11 cellular contexts compared by ENCODE assay signal in the genomic region with DNA sequence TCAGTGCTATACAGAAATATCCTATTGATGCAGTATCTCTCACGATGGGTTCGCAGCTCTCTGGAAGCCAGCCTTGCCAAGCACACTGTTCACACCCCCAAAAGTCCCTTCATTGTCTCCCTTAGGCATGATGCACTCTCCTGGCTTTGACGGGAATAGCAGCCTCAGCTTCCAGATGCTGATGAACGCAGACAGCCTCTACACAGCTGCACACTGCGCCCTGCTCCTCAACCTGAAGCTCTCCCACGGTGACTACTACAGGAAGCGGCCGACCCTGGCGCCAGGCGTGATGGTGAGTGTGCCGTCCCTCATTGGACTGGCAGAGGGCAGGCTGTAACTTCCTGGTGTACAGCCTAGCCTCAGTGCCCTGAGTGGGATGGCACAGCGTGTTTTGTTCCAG.
DNase-seq lines count a peak whose midpoint lies in the region; ATAC-seq and TF ChIP-seq lines count a peak whose summit lies in the region.
"Had no signal": no experiment of that assay in that cellular context is flagged by ENCODE, and none has a peak within 500 bp of the region (broad histone marks: within the 10 kb centered on the region; RNA-seq: fewer than 3 reads in every experiment).

No MANE protein-coding gene starts in this region.

- no peaks in the 10 kb centered on the region for H3F3A ChIP-seq in GM23248 (ENCODE audit: insufficient read depth)

- ATAC-seq in Panc1 (peak; percentile 90), HG03025 (IDR thresholded peaks at IDR 0.05; ENCODE audit: low FRiP score, unreplicated experiment) (no peak)

- H3K4me2 ChIP-seq in GM23248 (ENCODE audit: unreplicated experiment) (no peak overlapping the region), osteoblast (ENCODE audit: insufficient read depth, low read length) (no peak overlapping the region)

- intact Hi-C loops in Panc1 (cut with micrococcal nuclease; ENCODE audit: unreplicated experiment): no loop called here

- H3K4me1 ChIP-seq in GM23248 (ENCODE audit: insufficient read depth) (no peaks in the 10 kb centered on the region), Panc1 (ENCODE audit: control insufficient read depth, insufficient read depth, low read length) (no peaks in the 10 kb centered on the region), osteoblast (ENCODE audit: insufficient read depth, low read length) (no peaks in the 10 kb centered on the region)

- no peaks in the 10 kb centered on the region for H3K9me3 ChIP-seq in GM23248 (ENCODE audit: low read depth)
- no peaks in the 10 kb centered on the region for H3K9me3 ChIP-seq in Panc1 (ENCODE audit: control insufficient read depth, insufficient read depth, low read depth, low read length)
- no peaks in the 10 kb centered on the region for H3K9me3 ChIP-seq in osteoblast (ENCODE audit: low read depth, low read length)

- DNase-seq in GM23248 (peak; percentile 62), Panc1 (ENCODE audit: low read depth, low spot score) (no peak), foreskin fibroblast (peak in 1 of 2 donors; percentile 38), osteoblast (ENCODE audit: insufficient read length, low spot score, missing footprints) (no peak), MV-4-11 (lab: John Stamatoyannopoulos, UW) (no peak), SW 1271 (lab: John Stamatoyannopoulos, UW) (no peak), NOMO-1 (lab: John Stamatoyannopoulos, UW; ENCODE audit: unreplicated experiment in 2 of 2) (no peak)
- DNase-seq: activated CD4-positive, alpha-beta T cell treated with anti-CD3 and anti-CD28 coated beads, Interleukin-2, amount 50 U/mL, for 1 hour; stimulated activated CD4-positive, alpha-beta T cell treated with anti-CD3 and anti-CD28 coated beads, Interleukin-4, amount 100 ng/mL, for 1 hour had no signal

- H3K9ac ChIP-seq in GM23248: no peak overlapping the region

- H3K27me3 ChIP-seq in GM23248 (replicated peaks; ENCODE audit: insufficient read depth): no peaks in the 10 kb centered on the region
- H3K27me3 ChIP-seq in Panc1 (ENCODE audit: control insufficient read depth, insufficient read depth, low read length): no peaks in the 10 kb centered on the region
- peaks cover 6% of the 10 kb centered on the region for H3K27me3 ChIP-seq in osteoblast (ENCODE audit: insufficient read depth, low read length)

- BruUV-seq in Panc1 (replicated peaks; lab: Mats Ljungman, UMichigan): no TSS peak

- WGBS in GM23248 (ENCODE audit: low coverage in 1 of 2, low lambda C conversion rate in 2 of 2, missing lambda C conversion rate in 2 of 2), 2 experiments: 16 to 19% methylated on average over 12 of the region's 12 CpGs

- no peaks in the 10 kb centered on the region for H3K9me2 ChIP-seq in GM23248 (ENCODE audit: insufficient read depth)

- H4K20me1 ChIP-seq in GM23248 (ENCODE audit: insufficient read depth) (no peaks in the 10 kb centered on the region), osteoblast (ENCODE audit: insufficient read depth, low read length) (no peaks in the 10 kb centered on the region)

- no peak overlapping the region for H3K27ac ChIP-seq in GM23248
- no peak overlapping the region for H3K27ac ChIP-seq in Panc1 (ENCODE audit: low read length)
- no peak overlapping the region for H3K27ac ChIP-seq in osteoblast (ENCODE audit: low read depth, low read length)
- H3K27ac ChIP-seq: epithelial cell of prostate had no signal

- no peak overlapping the region for H3K4me3 ChIP-seq in GM23248
- H3K4me3 ChIP-seq in Panc1 (ENCODE audit: low read depth in 2 of 2, low read length in 2 of 2): no peak overlapping the region
- no peak overlapping the region for H3K4me3 ChIP-seq in foreskin fibroblast (ENCODE audit: low read depth in 1 of 2, low read length in 2 of 2)
- H3K4me3 ChIP-seq in osteoblast (ENCODE audit: insufficient read depth, low read length): no peak overlapping the region

- H2AFZ ChIP-seq in GM23248 (no peak overlapping the region), osteoblast (ENCODE audit: low read length) (no peak overlapping the region)

- TF ChIP-seq CTCF in Panc1 (IDR thresholded peaks at IDR 0.05) (peak; percentile 61), foreskin fibroblast (IDR thresholded peaks at IDR 0.05; ENCODE audit: low read depth, low read length) (peak; percentile 6), osteoblast (IDR thresholded peaks at IDR 0.05; ENCODE audit: extremely low read depth, low read depth, low read length) (peak; percentile 32)

- POLR2A ChIA-PET in Panc1 (lab: Charles Lee): no interaction called here

- H3K79me2 ChIP-seq in GM23248 (ENCODE audit: insufficient read depth) (no peaks in the 10 kb centered on the region), osteoblast (ENCODE audit: insufficient read depth, low read length) (no peaks in the 10 kb centered on the region)

- in situ Hi-C loops in GM23248 (cut with MboI) (no loop called here), Panc1 (cut with HindIII; ENCODE audit: low pct_unique_long_range_greater_than_20kb, low sequenced_read_pairs) (no loop called here)

- H3K36me3 ChIP-seq in GM23248 (ENCODE audit: low read depth) (no peaks in the 10 kb centered on the region), Panc1 (ENCODE audit: control insufficient read depth, insufficient read depth, low read length) (no peaks in the 10 kb centered on the region), osteoblast (ENCODE audit: insufficient read depth, low read length) (no peaks in the 10 kb centered on the region)

- CTCF ChIA-PET in Panc1 (lab: Charles Lee): no interaction called here

Comparison
In these comparisons a context has a peak if more than half of its experiments do, and no peak if none do; other contexts are left out.
1. CTCF ChIP-seq: peak in every context shown above with its lines; median percentile 61 in Panc1; 32 in osteoblast; 6 in foreskin fibroblast.